2 cellular contexts compared by ENCODE assay signal in genomic region chr1:212366901-212367300, GRCh38.
TF ChIP-seq lines count a peak whose summit lies in the region.

No MANE protein-coding gene starts in this region.

TF ChIP-seq in SK-N-SH, 30 proteins besides CTCF, POLR2A, EP300 and RAD21 (continued from another document):
- TF ChIP-seq TCF12 (IDR thresholded peaks at IDR 0.05) (no peak), FOXJ3 (CRISPR knock-in tag; IDR thresholded peaks at IDR 0.05) (no peak), MAX (IDR thresholded peaks at IDR 0.05; ENCODE audit: low read depth) (no peak), JUND (IDR thresholded peaks at IDR 0.05) (no peak), EZH2phosphoT487 (IDR thresholded peaks at IDR 0.05; ENCODE audit: borderline replicate concordance, low read depth) (no peak), RCOR1 (IDR thresholded peaks at IDR 0.05; ENCODE audit: low read length) (no peak), IRF3 (IDR thresholded peaks at IDR 0.05; ENCODE audit: low read depth, low read length) (no peak), YY1 (IDR thresholded peaks at IDR 0.05; ENCODE audit: low read depth) (no peak), CHD2 (IDR thresholded peaks at IDR 0.05; ENCODE audit: low read length, partially characterized antibody) (no peak), MXI1 (IDR thresholded peaks at IDR 0.05; ENCODE audit: low read depth, low read length) (no peak), TEAD4 (IDR thresholded peaks at IDR 0.05; ENCODE audit: borderline replicate concordance, insufficient read depth) (no peak), NFIC (IDR thresholded peaks at IDR 0.05; ENCODE audit: borderline replicate concordance) (no peak), RXRA (IDR thresholded peaks at IDR 0.05; ENCODE audit: borderline replicate concordance, low read depth) (no peak), ELF1 (IDR thresholded peaks at IDR 0.05) (no peak)
- TF ChIP-seq, protein P1, sequence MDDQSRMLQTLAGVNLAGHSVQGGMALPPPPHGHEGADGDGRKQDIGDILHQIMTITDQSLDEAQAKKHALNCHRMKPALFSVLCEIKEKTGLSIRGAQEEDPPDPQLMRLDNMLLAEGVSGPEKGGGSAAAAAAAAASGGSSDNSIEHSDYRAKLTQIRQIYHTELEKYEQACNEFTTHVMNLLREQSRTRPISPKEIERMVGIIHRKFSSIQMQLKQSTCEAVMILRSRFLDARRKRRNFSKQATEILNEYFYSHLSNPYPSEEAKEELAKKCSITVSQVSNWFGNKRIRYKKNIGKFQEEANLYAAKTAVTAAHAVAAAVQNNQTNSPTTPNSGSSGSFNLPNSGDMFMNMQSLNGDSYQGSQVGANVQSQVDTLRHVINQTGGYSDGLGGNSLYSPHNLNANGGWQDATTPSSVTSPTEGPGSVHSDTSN (IDR thresholded peaks at IDR 0.05), result no peak

TF ChIP-seq in WTC11, 78 proteins besides CTCF, POLR2A, EP300 and RAD21 (continued from another document):
- TF ChIP-seq, protein P2, sequence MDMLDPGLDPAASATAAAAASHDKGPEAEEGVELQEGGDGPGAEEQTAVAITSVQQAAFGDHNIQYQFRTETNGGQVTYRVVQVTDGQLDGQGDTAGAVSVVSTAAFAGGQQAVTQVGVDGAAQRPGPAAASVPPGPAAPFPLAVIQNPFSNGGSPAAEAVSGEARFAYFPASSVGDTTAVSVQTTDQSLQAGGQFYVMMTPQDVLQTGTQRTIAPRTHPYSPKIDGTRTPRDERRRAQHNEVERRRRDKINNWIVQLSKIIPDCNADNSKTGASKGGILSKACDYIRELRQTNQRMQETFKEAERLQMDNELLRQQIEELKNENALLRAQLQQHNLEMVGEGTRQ (CRISPR knock-in tag; IDR thresholded peaks at IDR 0.05), result no peak
- TF ChIP-seq, protein P3, sequence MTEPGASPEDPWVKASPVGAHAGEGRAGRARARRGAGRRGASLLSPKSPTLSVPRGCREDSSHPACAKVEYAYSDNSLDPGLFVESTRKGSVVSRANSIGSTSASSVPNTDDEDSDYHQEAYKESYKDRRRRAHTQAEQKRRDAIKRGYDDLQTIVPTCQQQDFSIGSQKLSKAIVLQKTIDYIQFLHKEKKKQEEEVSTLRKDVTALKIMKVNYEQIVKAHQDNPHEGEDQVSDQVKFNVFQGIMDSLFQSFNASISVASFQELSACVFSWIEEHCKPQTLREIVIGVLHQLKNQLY (CRISPR knock-in tag; IDR thresholded peaks at IDR 0.05), result no peak
- TF ChIP-seq GRHL2 (CRISPR knock-in tag; IDR thresholded peaks at IDR 0.05; ENCODE audit: insufficient replicate concordance, severe bottlenecking), result no peak
